Comparison of ENCODE assay signal across 11 cellular contexts in the genomic region with DNA sequence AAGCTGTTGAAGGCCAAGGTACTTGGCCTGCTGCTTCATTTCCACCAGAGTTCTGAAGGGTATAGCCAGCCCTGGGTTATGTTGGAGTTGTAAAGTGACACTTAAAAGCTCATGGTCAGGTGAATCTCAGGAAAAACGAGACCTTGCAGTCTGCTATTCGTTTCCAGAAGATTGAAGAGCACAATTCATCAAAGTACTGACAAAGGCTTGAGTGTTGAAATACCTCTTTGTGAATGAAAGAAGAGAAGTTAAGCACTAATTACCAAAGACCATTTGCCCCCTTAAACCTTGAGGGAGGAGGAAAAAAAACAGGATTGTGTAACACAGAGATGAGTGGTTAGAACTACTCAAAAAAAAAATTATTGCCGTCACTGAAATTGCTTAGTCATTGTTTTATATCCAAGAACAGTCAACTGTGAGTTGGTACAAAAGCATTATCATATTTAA. TPM values are rescaled to one million over a fixed set of nuclear protein-coding genes. Genes with fewer than 3 reads are reported as not detected.
DNase-seq lines count a peak whose midpoint lies in the region; ATAC-seq and TF ChIP-seq lines count a peak whose summit lies in the region.
"Had no signal": no experiment of that assay in that cellular context is flagged by ENCODE, and none has a peak within 500 bp of the region (broad histone marks: within the 10 kb centered on the region; RNA-seq: fewer than 3 reads in every experiment).

No MANE protein-coding gene starts in this region.

- no peaks in the 10 kb centered on the region for H3K27me3 ChIP-seq in fibroblast of lung (ENCODE audit: control insufficient read depth, insufficient read depth, low read length)
- H3K27me3 ChIP-seq in tibial artery = no peaks in the 10 kb centered on the region

- no peak overlapping the region for H3K4me3 ChIP-seq in fibroblast of lung (replicated peaks in 1 of 4; ENCODE audit: control extremely low read depth in 1 of 4, insufficient read depth in 1 of 4, low read depth in 3 of 4, low read length in 4 of 4)
- no peak overlapping the region for H3K4me3 ChIP-seq in tibial artery

- H3K9ac ChIP-seq in fibroblast of lung (ENCODE audit: insufficient read depth, low read length) = no peak overlapping the region

- no peak overlapping the region for H2AFZ ChIP-seq in fibroblast of lung (ENCODE audit: low read length)

- H3K9me3 ChIP-seq in fibroblast of lung (ENCODE audit: control insufficient read depth, insufficient read depth, low read depth, low read length) = no peaks in the 10 kb centered on the region
- H3K9me3 ChIP-seq in tibial artery = no peaks in the 10 kb centered on the region

- H3K4me1 ChIP-seq in fibroblast of lung (ENCODE audit: control insufficient read depth, extremely low read depth, insufficient read depth, low read length) (peaks cover 9% of the 10 kb centered on the region), tibial artery (peaks cover 0 to 49% (median 24%) of the 10 kb centered on the region in 4 donors)

- ATAC-seq in HG03354 (IDR thresholded peaks at IDR 0.05; ENCODE audit: poor library complexity, severe bottlenecking, unreplicated experiment) (no peak), Right ventricle myocardium superior (ENCODE audit: poor library complexity) (no peak)

- intact Hi-C loops in tibial artery (cut with DNase I; ENCODE audit: low total_unique reads) (no loop called here), Right ventricle myocardium superior (cut with DNase I) (no loop called here)

- DNase-seq in DMS153 (lab: John Stamatoyannopoulos, UW) = peak; percentile 50
- no peak for DNase-seq in DMS153 treated with DMSO at 0.1 percent for 48 hours (lab: John Stamatoyannopoulos, UW; ENCODE audit: unreplicated experiment)
- peak; percentile 88 for DNase-seq in NOMO-1 treated with dmso at 0.1 percent for 144 hours (lab: John Stamatoyannopoulos, UW; ENCODE audit: unreplicated experiment)
- peak; percentile 70 to 85 for DNase-seq in fibroblast of lung (ENCODE audit: low read depth in 2 of 2)
- DNase-seq in tibial artery = no peak
- no peak for DNase-seq in Right ventricle myocardium superior
- no peak for DNase-seq in NCI-H2081 (lab: John Stamatoyannopoulos, UW)
- DNase-seq: 8988T; activated naive CD4-positive, alpha-beta T cell treated with Interleukin-2 at 50 U/mL for 16 hours; stimulated activated CD4-positive, alpha-beta T cell treated with anti-CD3 and anti-CD28 coated beads, Interleukin-4, amount 100 ng/mL, for 1 hour had no signal

- TF ChIP-seq CTCF in fibroblast of lung (conservative IDR thresholded peaks at IDR 0.05 in 1 of 2, IDR thresholded peaks at IDR 0.05 in 1 of 2; ENCODE audit: low read depth in 1 of 2, low read length in 2 of 2) (no peak), tibial artery (IDR thresholded peaks at IDR 0.05) (no peak)

- no peaks in the 10 kb centered on the region for H3K79me2 ChIP-seq in fibroblast of lung (ENCODE audit: control insufficient read depth, insufficient read depth, low read length)

- no peaks in the 10 kb centered on the region for H4K20me1 ChIP-seq in fibroblast of lung (ENCODE audit: control insufficient read depth, extremely low read depth, insufficient read depth, low read length)

- no peaks in the 10 kb centered on the region for H3K36me3 ChIP-seq in fibroblast of lung (ENCODE audit: control insufficient read depth, insufficient read depth, low read length)
- no peaks in the 10 kb centered on the region for H3K36me3 ChIP-seq in tibial artery

- H3K4me2 ChIP-seq in fibroblast of lung (ENCODE audit: extremely low read depth, insufficient read depth, low read length) = no peak overlapping the region

- H3K27ac ChIP-seq in fibroblast of lung (ENCODE audit: insufficient read depth, low read length) (no peak overlapping the region), tibial artery (peak overlapping the region; percentile 31 to 42)

RNA-seq across cellular contexts. Expression of a gene that starts 48.6 kb away (rescaled TPM):
- total RNA-seq in fibroblast of lung (15.7 and 51.0 TPM in 2 replicates), Right ventricle myocardium superior (2.8 TPM)
- 13.7 and 60.1 TPM in 2 replicates for polyA plus RNA-seq in fibroblast of lung
- polyA plus RNA-seq in fibroblast of lung (2012) = 12.7 and 71.7 TPM in 2 replicates
- polyA minus RNA-seq in fibroblast of lung (ENCODE audit: low replicate concordance) = 26.5 and 91.6 TPM in 2 replicates

Comparison
In these comparisons a context has a peak if more than half of its experiments do, and no peak if none do; other contexts are left out.
1. DNase-seq: peak in DMS153 (single experiment), NOMO-1 treated with dmso at 0.1 percent for 144 hours (single experiment) and fibroblast of lung (2 of 2); none in DMS153 treated with DMSO at 0.1 percent for 48 hours (single experiment), tibial artery (0 of 2), Right ventricle myocardium superior (single experiment) and NCI-H2081 (0 of 2).